In genomic region chr21:37087188-37087587, GRCh38 we compare ENCODE assay signal across 7 cellular contexts. TPM values are rescaled to one million over a fixed set of nuclear protein-coding genes. Genes with fewer than 3 reads are reported as not detected.
DNase-seq lines count a peak whose midpoint lies in the region; ATAC-seq, FAIRE-seq and TF ChIP-seq lines count a peak whose summit lies in the region.

No MANE protein-coding gene starts in this region.

- H3F3A ChIP-seq in GM23248 (ENCODE audit: insufficient read depth) = peaks cover 10% of the 10 kb centered on the region; the same call in 1 of the 2 replicates

- peak; percentile 81 for DNase-seq in GM23248
- peak; percentile 57 for DNase-seq in NCI-H460 (ENCODE audit: extremely low read depth, low read depth)
- DNase-seq in progenitor cell of endocrine pancreas (ENCODE audit: low spot score, unreplicated experiment) = no peak
- DNase-seq in NCI-H526 treated with DMSO at 0.1 percent for 48 hours (lab: John Stamatoyannopoulos, UW) = no peak
- no peak for DNase-seq in T-helper 1 cell

- H3K9me3 ChIP-seq in GM23248 (ENCODE audit: low read depth) = no peaks in the 10 kb centered on the region

- FAIRE-seq in endometrium (lab: Jason Lieb, UNC) = peak; percentile 45

- ATAC-seq in GM18867 (IDR thresholded peaks at IDR 0.05; ENCODE audit: unreplicated experiment) = no peak

- WGBS in GM23248 (ENCODE audit: low coverage in 1 of 2, low lambda C conversion rate in 2 of 2, missing lambda C conversion rate in 2 of 2), 2 experiments = 17% methylated on average over 5 of the region's 5 CpGs

- no peak overlapping the region for H3K27ac Mint-ChIP-seq in progenitor cell of endocrine pancreas

- peaks cover 16% of the 10 kb centered on the region; the same call in 1 of the 2 replicates for H3K36me3 ChIP-seq in GM23248 (ENCODE audit: low read depth)

- H3K36me3 Mint-ChIP-seq in progenitor cell of endocrine pancreas (ENCODE audit: insufficient read depth) = peaks cover 9% of the 10 kb centered on the region

- peak; percentile 13 for TF ChIP-seq CTCF in progenitor cell of endocrine pancreas (IDR thresholded peaks at IDR 0.05; ENCODE audit: unreplicated experiment)

- H3K4me1 ChIP-seq in GM23248 (ENCODE audit: insufficient read depth) = peaks cover 10% of the 10 kb centered on the region

- H4K20me1 ChIP-seq in GM23248 (ENCODE audit: insufficient read depth) = peaks cover 33% of the 10 kb centered on the region; the same call in 1 of the 2 replicates

- H3K4me1 Mint-ChIP-seq in progenitor cell of endocrine pancreas (ENCODE audit: low read depth) = peaks cover 10% of the 10 kb centered on the region

- H3K27ac ChIP-seq in GM23248 = peak overlapping the region; percentile 23

- H3K4me3 ChIP-seq in GM23248 = no peak overlapping the region

- H3K9me2 ChIP-seq in GM23248 (ENCODE audit: insufficient read depth) = no peaks in the 10 kb centered on the region

- H3K4me3 Mint-ChIP-seq in progenitor cell of endocrine pancreas (ENCODE audit: low read depth) = no peak overlapping the region

- H2AFZ ChIP-seq in GM23248 = no peak overlapping the region

- H3K27me3 Mint-ChIP-seq in progenitor cell of endocrine pancreas = no peaks in the 10 kb centered on the region

- H3K9me3 Mint-ChIP-seq in progenitor cell of endocrine pancreas (ENCODE audit: low read depth) = no peaks in the 10 kb centered on the region

- H3K4me2 ChIP-seq in GM23248 (ENCODE audit: unreplicated experiment) = peak overlapping the region; percentile 40

- peak overlapping the region; percentile 19; the same call in 1 of the 2 replicates for H3K9ac ChIP-seq in GM23248

- no peaks in the 10 kb centered on the region for H3K27me3 ChIP-seq in GM23248 (replicated peaks; ENCODE audit: insufficient read depth)

- in situ Hi-C loops in GM23248 (cut with MboI) = loop anchor here (10.0 kb wide), 1 partner anchor 112 kb away; no protein-coding TSS in a partner anchor

- H3K79me2 ChIP-seq in GM23248 (ENCODE audit: insufficient read depth) = peaks cover 99% of the 10 kb centered on the region

RNA-seq across cellular contexts. Expression of gene TTC3, which starts 14.1 kb away (rescaled TPM):
- 204 and 244 TPM in 2 replicates for total RNA-seq in GM23248 (2014; rRNA removed; shearing (Covaris generic))
- polyA plus RNA-seq in GM23248 (2016; fragmentation: Nextera tagmentation; extraction: Ambion mirVana) = 206 and 216 TPM in 2 replicates
- 38.0 and 44.5 TPM in 2 replicates for total RNA-seq in NCI-H460 (2014; rRNA removed; shearing (Covaris generic))
- polyA plus RNA-seq in NCI-H460 (2014; cell fraction: nucleus; rRNA removed) = 41.6 and 44.9 TPM in 2 replicates
- 255 and 281 TPM in 2 replicates for total RNA-seq in progenitor cell of endocrine pancreas

RNA-seq across cellular contexts. Expression of gene PIGP, which starts 14.3 kb away (rescaled TPM):
- total RNA-seq in GM23248 (2014; rRNA removed; shearing (Covaris generic)) = 15.1 and 19.0 TPM in 2 replicates
- 59.9 and 66.9 TPM in 2 replicates for polyA plus RNA-seq in GM23248 (2016; fragmentation: Nextera tagmentation; extraction: Ambion mirVana)
- total RNA-seq in NCI-H460 (2014; rRNA removed; shearing (Covaris generic)) = 28.2 TPM in 2 replicates
- polyA plus RNA-seq in NCI-H460 (2014; cell fraction: nucleus; rRNA removed) = 5.7 and 13.0 TPM in 2 replicates
- total RNA-seq in progenitor cell of endocrine pancreas = 16.7 and 17.8 TPM in 2 replicates

Comparison
In these comparisons a context has a peak if more than half of its experiments do, and no peak if none do; other contexts are left out.
1. DNase-seq: peak in GM23248 (single experiment) and NCI-H460 (single experiment); none in progenitor cell of endocrine pancreas (single experiment), NCI-H526 treated with DMSO at 0.1 percent for 48 hours (single experiment) and T-helper 1 cell (0 of 5).